ENCODE assay signal across 14 cellular contexts in the genomic region with DNA sequence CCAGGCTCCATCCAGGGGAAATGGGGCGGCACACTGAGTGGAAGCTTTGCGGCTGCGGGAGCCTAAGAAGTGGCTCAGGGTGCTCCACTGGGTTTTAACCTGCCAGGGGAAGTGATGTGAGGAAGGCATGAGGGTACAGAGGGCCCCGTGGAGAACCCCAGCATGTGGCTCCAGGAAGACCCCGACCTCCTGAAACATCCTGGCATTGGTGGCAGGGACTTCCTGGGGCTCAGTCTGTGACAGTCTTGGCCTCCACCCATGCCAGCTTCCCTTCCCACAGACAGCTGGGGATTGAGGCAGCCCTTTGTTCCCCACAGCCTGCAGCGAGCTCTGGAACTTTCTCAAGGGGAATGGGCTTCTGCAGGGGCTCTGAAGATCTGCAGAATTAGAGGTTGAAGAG.
A peak's percentile ranks its signal among the peaks of the same experiment; 100 is the strongest.
DNase-seq lines count a peak whose midpoint lies in the region; ATAC-seq and TF ChIP-seq lines count a peak whose summit lies in the region.
"Had no signal": no experiment of that assay in that cellular context is flagged by ENCODE, and none has a peak within 500 bp of the region (broad histone marks: within the 10 kb centered on the region; RNA-seq: fewer than 3 reads in every experiment).

No MANE protein-coding gene starts in this region.

- TF ChIP-seq POLR2A in heart left ventricle (IDR thresholded peaks at IDR 0.05) (no peak), vagina (IDR thresholded peaks at IDR 0.05) (no peak), adrenal gland (IDR thresholded peaks at IDR 0.05) (no peak)

- peak overlapping the region; percentile 6 to 99 (median 90) for H3K27ac ChIP-seq in heart left ventricle
- H3K27ac ChIP-seq in vagina: peak overlapping the region; percentile 72
- peak overlapping the region in 2 of 5 donors; percentile 63 to 78 for H3K27ac ChIP-seq in adrenal gland
- H3K27ac ChIP-seq in effector memory CD4-positive, alpha-beta T cell (ENCODE audit: insufficient read depth, low read length, poor library complexity, severe bottlenecking): no peak overlapping the region
- H3K27ac ChIP-seq: BLaER1, HL-60 had no signal

- H3K4me3 ChIP-seq in heart left ventricle: peak overlapping the region in 5 of 12 donors; percentile 54 to 72 (median 61)
- no peak overlapping the region for H3K4me3 ChIP-seq in vagina
- H3K4me3 ChIP-seq in adrenal gland: no peak overlapping the region
- no peak overlapping the region for H3K4me3 ChIP-seq in effector memory CD4-positive, alpha-beta T cell (ENCODE audit: insufficient read depth, low read depth, low read length, poor library complexity, severe bottlenecking)
- H3K4me3 ChIP-seq: BLaER1, K562 had no signal

- H3K9me3 ChIP-seq in heart left ventricle (no peaks in the 10 kb centered on the region), vagina (no peaks in the 10 kb centered on the region), adrenal gland (replicated peaks in 1 of 3) (no peaks in the 10 kb centered on the region)
- H3K9me3 ChIP-seq in effector memory CD4-positive, alpha-beta T cell (ENCODE audit: control insufficient read depth, low read length): no peaks in the 10 kb centered on the region
- H3K9me3 ChIP-seq: BLaER1 had no signal

- H3K36me3 ChIP-seq in heart left ventricle: peaks cover 0 to 77% (median 39%) of the 10 kb centered on the region in 9 donors
- peaks cover 0 to 7% of the 10 kb centered on the region in 2 donors for H3K36me3 ChIP-seq in vagina
- peaks cover 0 to 59% of the 10 kb centered on the region in 2 donors for H3K36me3 ChIP-seq in adrenal gland (replicated peaks in 1 of 2)
- no peaks in the 10 kb centered on the region for H3K36me3 ChIP-seq in effector memory CD4-positive, alpha-beta T cell (ENCODE audit: control insufficient read depth, insufficient read depth, low read length)

- intact Hi-C loops in heart left ventricle (cut with DNase I) (loop anchor here in 4 of 10 donors (2.0 to 10.0 kb wide), 3 partner anchors 17 to 51 kb away; no protein-coding TSS in a partner anchor), left cardiac atrium (cut with DNase I) (no loop called here), vagina (cut with DNase I) (no loop called here), adrenal gland (cut with DNase I) (no loop called here)

- H3K4me3 Mint-ChIP-seq in stimulated activated effector memory CD8-positive, alpha-beta T cell treated with anti-CD3 and anti-CD28 coated beads, Interleukin-12 subunit alpha, Interleukin-12 subunit beta, amount 100 ng/mL, for 72 hours: no peak overlapping the region
- H3K4me3 Mint-ChIP-seq: HFFc6 had no signal

- H3K27ac Mint-ChIP-seq in stimulated activated effector memory CD8-positive, alpha-beta T cell treated with anti-CD3 and anti-CD28 coated beads, Interleukin-12 subunit alpha, Interleukin-12 subunit beta, amount 100 ng/mL, for 72 hours: peak overlapping the region; percentile 19
- H3K27ac Mint-ChIP-seq: HFFc6 had no signal

- no peaks in the 10 kb centered on the region for H3K9me3 Mint-ChIP-seq in stimulated activated effector memory CD8-positive, alpha-beta T cell treated with anti-CD3 and anti-CD28 coated beads, Interleukin-12 subunit alpha, Interleukin-12 subunit beta, amount 100 ng/mL, for 72 hours
- H3K9me3 Mint-ChIP-seq: HFFc6 had no signal

- H3K27me3 ChIP-seq in heart left ventricle (no peaks in the 10 kb centered on the region), vagina (no peaks in the 10 kb centered on the region), adrenal gland (no peaks in the 10 kb centered on the region)
- H3K27me3 ChIP-seq in effector memory CD4-positive, alpha-beta T cell (replicated peaks; ENCODE audit: control insufficient read depth, insufficient read depth, low read length, poor library complexity, severe bottlenecking): no peaks in the 10 kb centered on the region
- H3K27me3 ChIP-seq: BLaER1 had no signal

- H3K4me1 ChIP-seq in heart left ventricle: peaks cover 23 to 96% (median 89%) of the 10 kb centered on the region in 12 donors
- H3K4me1 ChIP-seq in vagina: peaks cover 76% of the 10 kb centered on the region
- peaks cover 34 to 63% of the 10 kb centered on the region in 2 donors for H3K4me1 ChIP-seq in adrenal gland (replicated peaks in 1 of 2)
- no peaks in the 10 kb centered on the region for H3K4me1 ChIP-seq in effector memory CD4-positive, alpha-beta T cell (ENCODE audit: control insufficient read depth, insufficient read depth, low read length, poor library complexity, severe bottlenecking)

- no peak for DNase-seq in heart left ventricle
- no peak for DNase-seq in left cardiac atrium
- peak; percentile 58 for DNase-seq in myocyte (ENCODE audit: low read depth)
- DNase-seq in stimulated activated effector memory CD8-positive, alpha-beta T cell treated with anti-CD3 and anti-CD28 coated beads, Interleukin-12 subunit alpha, Interleukin-12 subunit beta, amount 100 ng/mL, for 72 hours (ENCODE audit: low spot score in 2 of 2): no peak
- no peak for DNase-seq in vagina (ENCODE audit: extremely low spot score in 2 of 2)
- DNase-seq in adrenal gland: no peak
- no peak for DNase-seq in effector memory CD4-positive, alpha-beta T cell
- DNase-seq in NCI-H1436 (lab: John Stamatoyannopoulos, UW): no peak
- DNase-seq: 8988T, HFFc6, PC-3 had no signal

- no peaks in the 10 kb centered on the region for H3K36me3 Mint-ChIP-seq in stimulated activated effector memory CD8-positive, alpha-beta T cell treated with anti-CD3 and anti-CD28 coated beads, Interleukin-12 subunit alpha, Interleukin-12 subunit beta, amount 100 ng/mL, for 72 hours

- 62 to 73% (median 70%) methylated on average over 6 of the region's 6 CpGs for WGBS in heart left ventricle, 4 donors
- 83 to 92% (median 86%) methylated on average over 4 to 6 of the region's 6 CpGs for WGBS in adrenal gland, 4 donors

- TF ChIP-seq CTCF in heart left ventricle (IDR thresholded peaks at IDR 0.05): no peak
- no peak for TF ChIP-seq CTCF in vagina (IDR thresholded peaks at IDR 0.05)
- TF ChIP-seq CTCF in adrenal gland (IDR thresholded peaks at IDR 0.05): no peak

- ATAC-seq in heart left ventricle (no peak), left cardiac atrium (no peak)
- ATAC-seq in stimulated activated effector memory CD8-positive, alpha-beta T cell treated with anti-CD3 and anti-CD28 coated beads, Interleukin-12 subunit alpha, Interleukin-12 subunit beta, amount 100 ng/mL, for 72 hours: no peak
- ATAC-seq: K562, PC-3 had no signal

- H3K4me1 Mint-ChIP-seq in stimulated activated effector memory CD8-positive, alpha-beta T cell treated with anti-CD3 and anti-CD28 coated beads, Interleukin-12 subunit alpha, Interleukin-12 subunit beta, amount 100 ng/mL, for 72 hours: no peaks in the 10 kb centered on the region
